1 cellular context compared by ENCODE assay signal in genomic region chr2:108933691-108934117, GRCh38.
A peak's percentile ranks its signal among the peaks of the same experiment; 100 is the strongest.
TF ChIP-seq lines count a peak whose summit lies in the region.

No MANE protein-coding gene starts in this region.

TF ChIP-seq in K562, 482 proteins besides CTCF, POLR2A, EP300 and RAD21 (continued from another document):
- TF ChIP-seq CBFA2T2 (conservative IDR thresholded peaks at IDR 0.05): peak; percentile 51
